In the genomic region with DNA sequence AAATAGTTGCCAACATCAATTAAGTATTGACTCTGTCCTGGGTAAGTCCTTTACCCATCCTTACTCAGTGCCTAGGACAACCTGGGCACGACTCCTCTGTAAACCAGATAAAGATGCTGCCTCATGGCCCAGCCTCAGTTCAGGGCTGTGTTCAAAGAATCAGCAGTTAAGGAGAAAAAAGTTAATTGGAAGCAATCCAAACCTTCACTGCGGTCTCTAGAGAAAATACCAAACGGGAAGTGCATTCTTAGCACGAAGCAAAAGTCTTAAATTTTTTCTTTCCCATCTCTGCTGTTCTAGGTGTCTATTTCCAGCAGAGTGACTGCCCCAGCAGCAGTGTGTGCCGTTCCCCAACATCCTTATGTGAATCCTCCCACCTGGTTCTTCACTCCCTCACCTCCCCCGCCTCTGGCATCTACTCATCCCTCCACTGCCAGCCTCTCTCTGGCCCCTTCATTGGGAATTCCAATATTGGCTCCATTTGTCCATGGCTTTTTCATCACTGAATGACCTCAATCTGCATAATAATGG, we compare ENCODE assay signal across 8 cellular contexts. TPM values are rescaled to one million over a fixed set of nuclear protein-coding genes. Genes with fewer than 3 reads are reported as not detected.
DNase-seq lines count a peak whose midpoint lies in the region; ATAC-seq and TF ChIP-seq lines count a peak whose summit lies in the region.

No MANE protein-coding gene starts in this region.

- TF ChIP-seq CTCF in GM12865 (IDR thresholded peaks at IDR 0.05; ENCODE audit: insufficient read depth, low read depth, low read length, missing control alignments) (no peak), coronary artery (IDR thresholded peaks at IDR 0.05) (no peak)

- no peak overlapping the region for H2AK5ac ChIP-seq in mesenchymal stem cell (ENCODE audit: low read length, severe bottlenecking)

- no peak overlapping the region for H2BK12ac ChIP-seq in mesenchymal stem cell (ENCODE audit: low read length in 2 of 2)

- H3K27ac ChIP-seq in SK-N-MC (no peak overlapping the region), mesenchymal stem cell (ENCODE audit: low read length, poor library complexity, severe bottlenecking) (no peak overlapping the region), coronary artery (no peak overlapping the region)

- no peak overlapping the region for H3K9ac ChIP-seq in SK-N-MC (ENCODE audit: insufficient read length)
- H3K9ac ChIP-seq in mesenchymal stem cell (ENCODE audit: low read length): peak overlapping the region; percentile 5

- no peaks in the 10 kb centered on the region for H3K9me3 ChIP-seq in SK-N-MC (ENCODE audit: low read depth, low read length)
- peaks cover 4% of the 10 kb centered on the region for H3K9me3 ChIP-seq in mesenchymal stem cell (ENCODE audit: control insufficient read depth, low read length)

- no peak overlapping the region for H4K8ac ChIP-seq in mesenchymal stem cell (ENCODE audit: low read length)

- no peak overlapping the region for H3K4me2 ChIP-seq in mesenchymal stem cell (ENCODE audit: low read length, poor library complexity, severe bottlenecking)

- no peak overlapping the region for H2BK5ac ChIP-seq in mesenchymal stem cell (ENCODE audit: low read depth, low read length, poor library complexity, severe bottlenecking)

- H3K4me3 ChIP-seq in GM12865 (ENCODE audit: low read depth, low read length): no peak overlapping the region
- peak overlapping the region; percentile 50 for H3K4me3 ChIP-seq in SK-N-MC
- H3K4me3 ChIP-seq in mesenchymal stem cell (ENCODE audit: insufficient read depth in 1 of 2, low read depth in 1 of 2, low read length in 2 of 2): peak overlapping the region in 1 of 2 experiments; percentile 42
- no peak overlapping the region for H3K4me3 ChIP-seq in coronary artery

- peak; percentile 74 for ATAC-seq in HG02759 (IDR thresholded peaks at IDR 0.05; ENCODE audit: unreplicated experiment)

- H3K4ac ChIP-seq in mesenchymal stem cell (ENCODE audit: low read depth in 1 of 2, low read length in 2 of 2): no peak overlapping the region

- H2AFZ ChIP-seq in mesenchymal stem cell (ENCODE audit: low read depth, low read length): no peak overlapping the region

- H2BK120ac ChIP-seq in mesenchymal stem cell (ENCODE audit: low read depth, low read length): no peak overlapping the region

- no peak overlapping the region for H2BK15ac ChIP-seq in mesenchymal stem cell (ENCODE audit: low read depth, poor library complexity, severe bottlenecking)

- no peak overlapping the region for H3K14ac ChIP-seq in mesenchymal stem cell (ENCODE audit: low read length in 2 of 2)

- H4K91ac ChIP-seq in mesenchymal stem cell (ENCODE audit: low read length): no peak overlapping the region

- H3K4me1 ChIP-seq in mesenchymal stem cell (ENCODE audit: control insufficient read depth, insufficient read depth, low read depth, low read length): peaks cover 5% of the 10 kb centered on the region

- H3K27me3 ChIP-seq in mesenchymal stem cell (ENCODE audit: control insufficient read depth in 1 of 2, insufficient read depth in 1 of 2, low read length in 2 of 2): peaks cover 34 to 50% of the 10 kb centered on the region in 2 experiments

- H3K18ac ChIP-seq in mesenchymal stem cell (ENCODE audit: low read depth in 1 of 2, low read length in 2 of 2): no peak overlapping the region

- H3K79me1 ChIP-seq in mesenchymal stem cell (replicated peaks; ENCODE audit: low read length, poor library complexity, severe bottlenecking): no peaks in the 10 kb centered on the region

- DNase-seq in GM12865 (ENCODE audit: low read depth) (peak; percentile 28), SK-N-MC (ENCODE audit: low read depth, low spot score) (peak; percentile 70), mesenchymal stem cell (peak; percentile 26), NCI-H2227 (lab: John Stamatoyannopoulos, UW; ENCODE audit: unreplicated experiment) (no peak), hippocampal formation (lab: John Stamatoyannopoulos, UW) (no peak), coronary artery (ENCODE audit: low spot score) (no peak)
- no peak for DNase-seq in activated CD4-positive, CD25-positive, alpha-beta regulatory T cell treated with anti-CD3 and anti-CD28 coated beads, Interleukin-2, amount 50 U/mL, for 72 hours

- no peaks in the 10 kb centered on the region for H3K36me3 ChIP-seq in SK-N-MC (ENCODE audit: insufficient read depth, low read length)
- no peaks in the 10 kb centered on the region for H3K36me3 ChIP-seq in mesenchymal stem cell (ENCODE audit: control insufficient read depth in 1 of 2, insufficient read depth in 2 of 2, low read depth in 1 of 2, low read length in 2 of 2)

- WGBS in mesenchymal stem cell: 63% methylated on average over 6 of the region's 6 CpGs

- no peak overlapping the region for H3K23ac ChIP-seq in mesenchymal stem cell (ENCODE audit: low read length in 2 of 2)

RNA-seq across cellular contexts. Expression of a gene that starts 23.2 kb away (rescaled TPM):
- not detected for polyA plus RNA-seq in mesenchymal stem cell (2013, experiment 1 of 2)
- polyA plus RNA-seq in mesenchymal stem cell (2013, experiment 2 of 2): not detected

Comparison
In these comparisons a context has a peak if more than half of its experiments do, and no peak if none do; other contexts are left out.
1. DNase-seq: peak in GM12865 (single experiment), SK-N-MC (single experiment) and mesenchymal stem cell (single experiment); none in NCI-H2227 (single experiment), hippocampal formation (0 of 2), coronary artery (single experiment) and activated CD4-positive, CD25-positive, alpha-beta regulatory T cell treated with anti-CD3 and anti-CD28 coated beads, Interleukin-2, amount 50 U/mL, for 72 hours (single experiment).